1 cellular context compared by ENCODE assay signal in the genomic region with DNA sequence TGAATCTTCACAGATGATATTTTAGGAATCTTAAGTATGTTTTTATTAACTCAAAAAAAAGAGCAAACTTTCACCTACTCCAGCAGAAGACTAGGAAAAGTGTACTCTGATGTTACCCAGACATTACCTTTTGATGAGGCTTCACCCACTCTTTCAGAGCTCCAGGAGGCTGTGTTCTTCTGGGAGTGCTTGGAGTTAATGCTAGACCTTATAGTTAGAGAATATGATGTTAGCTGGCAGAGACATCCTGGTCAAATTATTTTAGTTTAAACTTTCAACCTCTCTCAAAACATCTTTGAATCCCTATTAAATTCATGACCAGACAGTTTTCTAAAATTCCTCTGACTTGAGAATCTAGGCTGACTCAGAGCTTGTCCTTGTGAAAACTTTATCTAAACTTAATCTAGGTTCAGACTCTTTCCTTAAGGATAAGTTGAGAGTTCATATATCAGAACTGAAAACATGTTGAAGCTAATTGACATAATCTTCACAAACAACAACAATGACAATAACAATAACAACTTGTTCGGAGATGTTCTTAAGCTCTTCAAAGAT.
TF ChIP-seq lines count a peak whose summit lies in the region.

No MANE protein-coding gene starts in this region.

TF ChIP-seq in SK-N-SH treated with all-trans-retinoic acid at 6 μM for 48 hours, 23 proteins besides CTCF, POLR2A, EP300 and RAD21 (continued from another document):
- TF ChIP-seq, protein P1, sequence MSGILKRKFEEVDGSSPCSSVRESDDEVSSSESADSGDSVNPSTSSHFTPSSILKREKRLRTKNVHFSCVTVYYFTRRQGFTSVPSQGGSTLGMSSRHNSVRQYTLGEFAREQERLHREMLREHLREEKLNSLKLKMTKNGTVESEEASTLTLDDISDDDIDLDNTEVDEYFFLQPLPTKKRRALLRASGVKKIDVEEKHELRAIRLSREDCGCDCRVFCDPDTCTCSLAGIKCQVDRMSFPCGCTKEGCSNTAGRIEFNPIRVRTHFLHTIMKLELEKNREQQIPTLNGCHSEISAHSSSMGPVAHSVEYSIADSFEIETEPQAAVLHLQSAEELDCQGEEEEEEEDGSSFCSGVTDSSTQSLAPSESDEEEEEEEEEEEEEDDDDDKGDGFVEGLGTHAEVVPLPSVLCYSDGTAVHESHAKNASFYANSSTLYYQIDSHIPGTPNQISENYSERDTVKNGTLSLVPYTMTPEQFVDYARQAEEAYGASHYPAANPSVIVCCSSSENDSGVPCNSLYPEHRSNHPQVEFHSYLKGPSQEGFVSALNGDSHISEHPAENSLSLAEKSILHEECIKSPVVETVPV (CRISPR knock-in tag; IDR thresholded peaks at IDR 0.05) = no peak
- TF ChIP-seq TCF4 (CRISPR knock-in tag; IDR thresholded peaks at IDR 0.05; ENCODE audit: borderline replicate concordance) = no peak
- no peak for TF ChIP-seq ZFP3 (CRISPR knock-in tag; IDR thresholded peaks at IDR 0.05)
- no peak for TF ChIP-seq ISL1 (CRISPR knock-in tag; IDR thresholded peaks at IDR 0.05)
